8 cellular contexts compared by ENCODE assay signal in genomic region chr2:127080226-127080940, GRCh38.
DNase-seq lines count a peak whose midpoint lies in the region; ATAC-seq, FAIRE-seq and TF ChIP-seq lines count a peak whose summit lies in the region.

No MANE protein-coding gene starts in this region.

- DNase-seq in RWPE1 (ENCODE audit: low spot score) (no peak), NCI-H510A (lab: John Stamatoyannopoulos, UW) (no peak), HEK293T (ENCODE audit: extremely low spot score) (no peak), HTR-8/SVneo (ENCODE audit: insufficient read length, low spot score) (no peak), SW 1271 (lab: John Stamatoyannopoulos, UW) (no peak)
- peak; percentile 42 for DNase-seq in stimulated activated CD4-positive, alpha-beta T cell treated with anti-CD3 and anti-CD28 coated beads, Interleukin-4, amount 100 ng/mL, for 1 hour

- ATAC-seq in GM21423 (IDR thresholded peaks at IDR 0.05; ENCODE audit: unreplicated experiment) = peak; percentile 12

- H3K27ac ChIP-seq in RWPE1 = peak overlapping the region; percentile 21
- H3K27ac ChIP-seq in cingulate gyrus (ENCODE audit: low read depth, low read length) = peak overlapping the region; percentile 80

- FAIRE-seq in HTR-8/SVneo (lab: Jason Lieb, UNC) = no peak

- POLR2A ChIA-PET in RWPE1 (lab: Yijun Ruan, JAX; ENCODE audit: low non-redundant PET) (no interaction called here), HEK293T (lab: Yijun Ruan, JAX) (no interaction called here)

- no peak for TF ChIP-seq CTCF in RWPE1 (conservative IDR thresholded peaks at IDR 0.05; ENCODE audit: low read depth)

- CTCF ChIA-PET in RWPE1 (lab: Yijun Ruan, JAX) (interaction anchor here (0.5 kb wide), 1 partner anchor 18 kb away, joined by 4 read pairs; no protein-coding TSS in a partner anchor), HEK293T (lab: Yijun Ruan, JAX) (interaction anchor here (1.3 kb wide), 1 partner anchor 12 kb away, joined by 4 read pairs; no protein-coding TSS in a partner anchor)

TF ChIP-seq in HEK293T, 16 proteins besides CTCF, POLR2A, EP300 and RAD21:
- TF ChIP-seq SP1 (IDR thresholded peaks at IDR 0.05) (no peak), FOXA1 (IDR thresholded peaks at IDR 0.05) (no peak), FOXM1 (IDR thresholded peaks at IDR 0.05; ENCODE audit: borderline replicate concordance) (no peak), HDGF (IDR thresholded peaks at IDR 0.05; ENCODE audit: borderline replicate concordance) (no peak), TARDBP (IDR thresholded peaks at IDR 0.05) (no peak), L3MBTL2 (conservative IDR thresholded peaks at IDR 0.05) (no peak), ZNF384 (IDR thresholded peaks at IDR 0.05) (no peak)
